Comparison of ENCODE assay signal across 1 cellular context in the genomic region with DNA sequence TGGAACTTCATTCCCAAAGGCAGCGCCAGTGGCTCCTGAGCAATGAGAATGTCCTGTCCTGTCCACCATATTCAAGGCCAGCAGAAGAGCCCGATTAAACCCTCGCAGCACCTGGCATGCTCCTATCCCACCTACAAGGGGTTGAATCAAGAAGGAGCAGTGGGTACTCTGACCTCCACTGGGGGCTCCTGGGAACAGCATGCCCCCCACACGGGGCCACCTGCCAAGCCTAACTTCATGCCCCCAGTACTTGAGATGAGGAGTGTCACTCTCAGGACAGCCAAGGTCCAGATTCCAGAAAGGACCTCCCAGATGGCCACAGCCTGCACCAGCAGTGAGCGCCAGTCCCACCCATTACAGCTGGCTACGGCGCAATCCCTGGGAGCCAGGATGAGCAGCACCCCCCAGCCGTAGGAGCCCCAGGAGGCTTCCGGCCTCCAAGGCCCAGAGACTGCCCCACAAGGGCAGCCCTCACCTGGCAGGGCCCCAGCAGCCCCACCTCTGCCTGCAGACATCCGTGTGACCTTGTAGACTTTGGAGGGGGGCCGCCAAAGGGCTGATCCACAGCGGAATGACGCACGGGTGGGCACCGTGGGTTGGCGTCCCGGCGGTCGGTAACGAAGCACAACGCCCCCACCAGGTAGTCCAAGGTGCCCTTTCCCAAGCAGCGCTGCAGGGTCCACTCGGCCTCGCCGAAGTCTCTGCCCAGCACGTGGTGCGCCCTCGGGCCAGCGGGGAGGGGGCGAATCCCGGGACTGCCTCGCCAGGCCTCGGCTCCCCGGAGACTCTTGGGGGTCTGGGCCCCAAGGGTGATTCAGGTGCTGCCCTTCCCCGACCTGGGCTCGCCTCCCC.
TF ChIP-seq lines count a peak whose summit lies in the region.

No MANE protein-coding gene starts in this region.

TF ChIP-seq in GM12878, 131 proteins besides CTCF, POLR2A, EP300 and RAD21:
- TF ChIP-seq SMC3 (IDR thresholded peaks at IDR 0.05; ENCODE audit: borderline replicate concordance, low read length) (no peak), BACH1 (IDR thresholded peaks at IDR 0.05; ENCODE audit: borderline replicate concordance) (0 out of 2 replicates have a peak, but pooled peaks have one; percentile 31), SREBF2 (IDR thresholded peaks at IDR 0.05; ENCODE audit: low read length) (no peak), CREM (IDR thresholded peaks at IDR 0.05; ENCODE audit: low read depth) (no peak), SMARCA5 (IDR thresholded peaks at IDR 0.05) (no peak)
- TF ChIP-seq, protein P1, sequence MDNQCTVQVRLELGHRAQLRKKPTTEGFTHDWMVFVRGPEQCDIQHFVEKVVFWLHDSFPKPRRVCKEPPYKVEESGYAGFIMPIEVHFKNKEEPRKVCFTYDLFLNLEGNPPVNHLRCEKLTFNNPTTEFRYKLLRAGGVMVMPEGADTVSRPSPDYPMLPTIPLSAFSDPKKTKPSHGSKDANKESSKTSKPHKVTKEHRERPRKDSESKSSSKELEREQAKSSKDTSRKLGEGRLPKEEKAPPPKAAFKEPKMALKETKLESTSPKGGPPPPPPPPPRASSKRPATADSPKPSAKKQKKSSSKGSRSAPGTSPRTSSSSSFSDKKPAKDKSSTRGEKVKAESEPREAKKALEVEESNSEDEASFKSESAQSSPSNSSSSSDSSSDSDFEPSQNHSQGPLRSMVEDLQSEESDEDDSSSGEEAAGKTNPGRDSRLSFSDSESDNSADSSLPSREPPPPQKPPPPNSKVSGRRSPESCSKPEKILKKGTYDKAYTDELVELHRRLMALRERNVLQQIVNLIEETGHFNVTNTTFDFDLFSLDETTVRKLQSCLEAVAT (IDR thresholded peaks at IDR 0.05): 0 out of 2 replicates have a peak, but pooled peaks have one; percentile 8
